In the genomic region with DNA sequence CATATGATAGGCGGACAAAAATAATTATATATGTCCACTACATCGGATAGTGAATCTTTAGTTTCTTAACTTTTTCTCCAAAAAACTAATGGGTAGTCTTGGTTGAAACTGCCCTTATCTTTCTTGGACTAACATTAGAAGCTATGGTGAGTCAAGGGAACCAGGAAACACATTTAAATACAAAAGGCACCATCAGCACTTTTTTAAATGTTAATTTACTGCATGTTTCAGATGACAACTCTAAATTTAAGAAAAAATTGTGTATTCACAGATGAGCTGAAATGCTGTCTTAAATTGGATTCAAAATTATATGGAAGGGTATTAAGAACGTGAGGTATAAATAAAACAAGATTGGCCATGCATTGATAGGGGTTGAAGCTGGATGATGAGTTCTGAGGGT, we compare ENCODE assay signal across 2 cellular contexts.
A peak's percentile ranks its signal among the peaks of the same experiment; 100 is the strongest.
TF ChIP-seq lines count a peak whose summit lies in the region.

No MANE protein-coding gene starts in this region.

TF ChIP-seq in HepG2, 621 proteins besides CTCF, POLR2A, EP300 and RAD21:
- TF ChIP-seq, protein P1, sequence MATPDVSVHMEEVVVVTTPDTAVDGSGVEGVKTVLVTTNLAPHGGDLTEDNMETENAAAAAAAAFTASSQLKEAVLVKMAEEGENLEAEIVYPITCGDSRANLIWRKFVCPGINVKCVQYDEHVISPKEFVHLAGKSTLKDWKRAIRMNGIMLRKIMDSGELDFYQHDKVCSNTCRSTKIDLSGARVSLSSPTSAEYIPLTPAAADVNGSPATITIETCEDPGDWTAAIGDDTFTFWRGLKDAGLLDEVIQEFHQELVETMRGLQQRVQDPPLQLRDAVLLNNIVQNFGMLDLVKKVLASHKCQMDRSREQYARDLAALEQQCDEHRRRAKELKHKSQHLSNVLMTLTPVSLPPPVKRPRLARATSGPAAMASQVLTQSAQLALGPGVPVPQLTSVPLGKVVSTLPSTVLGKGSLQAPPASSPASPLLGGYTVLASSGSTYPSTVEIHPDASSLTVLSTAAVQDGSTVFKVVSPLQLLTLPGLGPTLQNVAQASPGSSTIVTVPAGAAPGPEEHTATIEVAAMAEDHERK (CRISPR knock-in tag; IDR thresholded peaks at IDR 0.05; ENCODE audit: low read depth), result no peak
- TF ChIP-seq SIN3A (IDR thresholded peaks at IDR 0.05; ENCODE audit: borderline replicate concordance, low read depth, low read length) (no peak), ZFP36L1 (CRISPR knock-in tag; IDR thresholded peaks at IDR 0.05) (no peak), POLR2AphosphoS2 (IDR thresholded peaks at IDR 0.05; ENCODE audit: low read depth, low read length) (no peak), ZNF546 (CRISPR knock-in tag; conservative IDR thresholded peaks at IDR 0.05) (no peak), MAFK (conservative IDR thresholded peaks at IDR 0.05 in 1 of 2, IDR thresholded peaks at IDR 0.05 in 1 of 2; ENCODE audit: low read length in 2 of 2) (peak; percentile 59 to 85; a peak in 3 of 4 replicates), MAFF (IDR thresholded peaks at IDR 0.05; ENCODE audit: low read depth, low read length) (peak; percentile 78)
- TF ChIP-seq, protein P2, sequence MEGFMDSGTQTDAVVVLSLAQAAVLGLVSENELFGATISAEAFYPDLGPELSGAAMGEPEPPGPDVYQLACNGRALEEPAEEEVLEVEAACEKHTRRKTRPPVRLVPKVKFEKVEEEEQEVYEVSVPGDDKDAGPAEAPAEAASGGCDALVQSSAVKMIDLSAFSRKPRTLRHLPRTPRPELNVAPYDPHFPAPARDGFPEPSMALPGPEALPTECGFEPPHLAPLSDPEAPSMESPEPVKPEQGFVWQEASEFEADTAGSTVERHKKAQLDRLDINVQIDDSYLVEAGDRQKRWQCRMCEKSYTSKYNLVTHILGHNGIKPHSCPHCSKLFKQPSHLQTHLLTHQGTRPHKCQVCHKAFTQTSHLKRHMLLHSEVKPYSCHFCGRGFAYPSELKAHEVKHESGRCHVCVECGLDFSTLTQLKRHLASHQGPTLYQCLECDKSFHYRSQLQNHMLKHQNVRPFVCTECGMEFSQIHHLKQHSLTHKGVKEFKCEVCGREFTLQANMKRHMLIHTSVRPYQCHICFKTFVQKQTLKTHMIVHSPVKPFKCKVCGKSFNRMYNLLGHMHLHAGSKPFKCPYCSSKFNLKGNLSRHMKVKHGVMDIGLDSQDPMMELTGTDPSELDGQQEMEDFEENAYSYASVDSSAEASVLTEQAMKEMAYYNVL (CRISPR knock-in tag; IDR thresholded peaks at IDR 0.05; ENCODE audit: borderline replicate concordance), result no peak
- TF ChIP-seq, protein P3, sequence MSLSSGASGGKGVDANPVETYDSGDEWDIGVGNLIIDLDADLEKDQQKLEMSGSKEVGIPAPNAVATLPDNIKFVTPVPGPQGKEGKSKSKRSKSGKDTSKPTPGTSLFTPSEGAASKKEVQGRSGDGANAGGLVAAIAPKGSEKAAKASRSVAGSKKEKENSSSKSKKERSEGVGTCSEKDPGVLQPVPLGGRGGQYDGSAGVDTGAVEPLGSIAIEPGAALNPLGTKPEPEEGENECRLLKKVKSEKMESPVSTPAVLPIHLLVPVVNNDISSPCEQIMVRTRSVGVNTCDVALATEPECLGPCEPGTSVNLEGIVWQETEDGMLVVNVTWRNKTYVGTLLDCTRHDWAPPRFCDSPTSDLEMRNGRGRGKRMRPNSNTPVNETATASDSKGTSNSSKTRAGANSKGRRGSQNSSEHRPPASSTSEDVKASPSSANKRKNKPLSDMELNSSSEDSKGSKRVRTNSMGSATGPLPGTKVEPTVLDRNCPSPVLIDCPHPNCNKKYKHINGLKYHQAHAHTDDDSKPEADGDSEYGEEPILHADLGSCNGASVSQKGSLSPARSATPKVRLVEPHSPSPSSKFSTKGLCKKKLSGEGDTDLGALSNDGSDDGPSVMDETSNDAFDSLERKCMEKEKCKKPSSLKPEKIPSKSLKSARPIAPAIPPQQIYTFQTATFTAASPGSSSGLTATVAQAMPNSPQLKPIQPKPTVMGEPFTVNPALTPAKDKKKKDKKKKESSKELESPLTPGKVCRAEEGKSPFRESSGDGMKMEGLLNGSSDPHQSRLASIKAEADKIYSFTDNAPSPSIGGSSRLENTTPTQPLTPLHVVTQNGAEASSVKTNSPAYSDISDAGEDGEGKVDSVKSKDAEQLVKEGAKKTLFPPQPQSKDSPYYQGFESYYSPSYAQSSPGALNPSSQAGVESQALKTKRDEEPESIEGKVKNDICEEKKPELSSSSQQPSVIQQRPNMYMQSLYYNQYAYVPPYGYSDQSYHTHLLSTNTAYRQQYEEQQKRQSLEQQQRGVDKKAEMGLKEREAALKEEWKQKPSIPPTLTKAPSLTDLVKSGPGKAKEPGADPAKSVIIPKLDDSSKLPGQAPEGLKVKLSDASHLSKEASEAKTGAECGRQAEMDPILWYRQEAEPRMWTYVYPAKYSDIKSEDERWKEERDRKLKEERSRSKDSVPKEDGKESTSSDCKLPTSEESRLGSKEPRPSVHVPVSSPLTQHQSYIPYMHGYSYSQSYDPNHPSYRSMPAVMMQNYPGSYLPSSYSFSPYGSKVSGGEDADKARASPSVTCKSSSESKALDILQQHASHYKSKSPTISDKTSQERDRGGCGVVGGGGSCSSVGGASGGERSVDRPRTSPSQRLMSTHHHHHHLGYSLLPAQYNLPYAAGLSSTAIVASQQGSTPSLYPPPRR (CRISPR knock-in tag; IDR thresholded peaks at IDR 0.05; ENCODE audit: borderline replicate concordance), result no peak
- TF ChIP-seq, protein P4, sequence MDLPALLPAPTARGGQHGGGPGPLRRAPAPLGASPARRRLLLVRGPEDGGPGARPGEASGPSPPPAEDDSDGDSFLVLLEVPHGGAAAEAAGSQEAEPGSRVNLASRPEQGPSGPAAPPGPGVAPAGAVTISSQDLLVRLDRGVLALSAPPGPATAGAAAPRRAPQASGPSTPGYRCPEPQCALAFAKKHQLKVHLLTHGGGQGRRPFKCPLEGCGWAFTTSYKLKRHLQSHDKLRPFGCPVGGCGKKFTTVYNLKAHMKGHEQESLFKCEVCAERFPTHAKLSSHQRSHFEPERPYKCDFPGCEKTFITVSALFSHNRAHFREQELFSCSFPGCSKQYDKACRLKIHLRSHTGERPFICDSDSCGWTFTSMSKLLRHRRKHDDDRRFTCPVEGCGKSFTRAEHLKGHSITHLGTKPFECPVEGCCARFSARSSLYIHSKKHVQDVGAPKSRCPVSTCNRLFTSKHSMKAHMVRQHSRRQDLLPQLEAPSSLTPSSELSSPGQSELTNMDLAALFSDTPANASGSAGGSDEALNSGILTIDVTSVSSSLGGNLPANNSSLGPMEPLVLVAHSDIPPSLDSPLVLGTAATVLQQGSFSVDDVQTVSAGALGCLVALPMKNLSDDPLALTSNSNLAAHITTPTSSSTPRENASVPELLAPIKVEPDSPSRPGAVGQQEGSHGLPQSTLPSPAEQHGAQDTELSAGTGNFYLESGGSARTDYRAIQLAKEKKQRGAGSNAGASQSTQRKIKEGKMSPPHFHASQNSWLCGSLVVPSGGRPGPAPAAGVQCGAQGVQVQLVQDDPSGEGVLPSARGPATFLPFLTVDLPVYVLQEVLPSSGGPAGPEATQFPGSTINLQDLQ (CRISPR knock-in tag; IDR thresholded peaks at IDR 0.05), result no peak

TF ChIP-seq in K562, 482 proteins besides CTCF, POLR2A, EP300 and RAD21 (continued from another document):
- TF ChIP-seq FIP1L1 (IDR thresholded peaks at IDR 0.05; ENCODE audit: low read depth, low read length, poor library complexity, severe bottlenecking) (no peak), MAFK (IDR thresholded peaks at IDR 0.05; ENCODE audit: low read length) (peak; percentile 65)
